Comparison of ENCODE assay signal across 1 cellular context in the genomic region with DNA sequence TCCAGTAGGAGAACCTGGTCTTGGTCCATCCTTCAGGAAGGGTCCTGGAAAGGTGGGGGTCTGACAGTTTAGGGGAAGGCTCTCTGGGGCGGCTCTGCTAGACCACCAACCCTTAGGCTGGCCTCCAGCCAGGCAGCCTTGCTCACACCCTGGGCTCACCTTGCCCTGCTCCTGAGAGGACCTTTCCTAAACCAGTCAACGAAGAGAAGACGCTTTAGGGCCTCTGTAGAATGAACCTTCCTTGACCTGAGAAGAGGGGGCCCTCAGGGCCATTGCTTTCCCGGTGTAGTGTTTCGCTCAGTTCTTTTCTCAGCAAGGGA.
TF ChIP-seq lines count a peak whose summit lies in the region.

No MANE protein-coding gene starts in this region.

TF ChIP-seq in HepG2, 621 proteins besides CTCF, POLR2A, EP300 and RAD21 (continued from another document and continues in another):
- TF ChIP-seq, protein P1, sequence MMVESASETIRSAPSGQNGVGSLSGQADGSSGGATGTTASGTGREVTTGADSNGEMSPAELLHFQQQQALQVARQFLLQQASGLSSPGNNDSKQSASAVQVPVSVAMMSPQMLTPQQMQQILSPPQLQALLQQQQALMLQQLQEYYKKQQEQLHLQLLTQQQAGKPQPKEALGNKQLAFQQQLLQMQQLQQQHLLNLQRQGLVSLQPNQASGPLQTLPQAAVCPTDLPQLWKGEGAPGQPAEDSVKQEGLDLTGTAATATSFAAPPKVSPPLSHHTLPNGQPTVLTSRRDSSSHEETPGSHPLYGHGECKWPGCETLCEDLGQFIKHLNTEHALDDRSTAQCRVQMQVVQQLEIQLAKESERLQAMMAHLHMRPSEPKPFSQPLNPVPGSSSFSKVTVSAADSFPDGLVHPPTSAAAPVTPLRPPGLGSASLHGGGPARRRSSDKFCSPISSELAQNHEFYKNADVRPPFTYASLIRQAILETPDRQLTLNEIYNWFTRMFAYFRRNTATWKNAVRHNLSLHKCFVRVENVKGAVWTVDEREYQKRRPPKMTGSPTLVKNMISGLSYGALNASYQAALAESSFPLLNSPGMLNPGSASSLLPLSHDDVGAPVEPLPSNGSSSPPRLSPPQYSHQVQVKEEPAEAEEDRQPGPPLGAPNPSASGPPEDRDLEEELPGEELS (CRISPR knock-in tag; IDR thresholded peaks at IDR 0.05), result 0 out of 2 replicates have a peak, but pooled peaks have one; percentile 5
- TF ChIP-seq, protein P2, sequence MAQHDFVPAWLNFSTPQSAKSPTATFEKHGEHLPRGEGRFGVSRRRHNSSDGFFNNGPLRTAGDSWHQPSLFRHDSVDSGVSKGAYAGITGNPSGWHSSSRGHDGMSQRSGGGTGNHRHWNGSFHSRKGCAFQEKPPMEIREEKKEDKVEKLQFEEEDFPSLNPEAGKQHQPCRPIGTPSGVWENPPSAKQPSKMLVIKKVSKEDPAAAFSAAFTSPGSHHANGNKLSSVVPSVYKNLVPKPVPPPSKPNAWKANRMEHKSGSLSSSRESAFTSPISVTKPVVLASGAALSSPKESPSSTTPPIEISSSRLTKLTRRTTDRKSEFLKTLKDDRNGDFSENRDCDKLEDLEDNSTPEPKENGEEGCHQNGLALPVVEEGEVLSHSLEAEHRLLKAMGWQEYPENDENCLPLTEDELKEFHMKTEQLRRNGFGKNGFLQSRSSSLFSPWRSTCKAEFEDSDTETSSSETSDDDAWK (CRISPR knock-in tag; IDR thresholded peaks at IDR 0.05), result no peak
- no peak for TF ChIP-seq GATA4 (IDR thresholded peaks at IDR 0.05; ENCODE audit: borderline replicate concordance, low read depth)
- 0 out of 2 replicates have a peak, but pooled peaks have one; percentile 40 for TF ChIP-seq PAWR (CRISPR knock-in tag; IDR thresholded peaks at IDR 0.05; ENCODE audit: borderline replicate concordance)
- TF ChIP-seq XRCC5 (optimal IDR thresholded peaks at IDR 0.05; ENCODE audit: low read length), result no peak
- TF ChIP-seq GTF2F1 (IDR thresholded peaks at IDR 0.05; ENCODE audit: low read length), result no peak
- TF ChIP-seq KDM3A (CRISPR knock-in tag; IDR thresholded peaks at IDR 0.05; ENCODE audit: low read depth), result no peak
- no peak for TF ChIP-seq ZSCAN21 (CRISPR knock-in tag; IDR thresholded peaks at IDR 0.05; ENCODE audit: borderline replicate concordance)
- TF ChIP-seq SRSF1 (optimal IDR thresholded peaks at IDR 0.05; ENCODE audit: low read depth, low read length), result no peak
- no peak for TF ChIP-seq ZNF792 (CRISPR knock-in tag; IDR thresholded peaks at IDR 0.05)
- no peak for TF ChIP-seq ZMYM3 (CRISPR knock-in tag; IDR thresholded peaks at IDR 0.05)
- TF ChIP-seq PAXIP1 (CRISPR knock-in tag; conservative IDR thresholded peaks at IDR 0.05), result no peak
- TF ChIP-seq THAP8 (CRISPR knock-in tag; IDR thresholded peaks at IDR 0.05; ENCODE audit: borderline replicate concordance), result no peak
- TF ChIP-seq ZNF17 (CRISPR knock-in tag; IDR thresholded peaks at IDR 0.05), result no peak
- TF ChIP-seq PCBP1 (IDR thresholded peaks at IDR 0.05; ENCODE audit: borderline replicate concordance, low read depth, low read length), result no peak
- no peak for TF ChIP-seq GTF3A (CRISPR knock-in tag; conservative IDR thresholded peaks at IDR 0.05)
- TF ChIP-seq, protein P3, sequence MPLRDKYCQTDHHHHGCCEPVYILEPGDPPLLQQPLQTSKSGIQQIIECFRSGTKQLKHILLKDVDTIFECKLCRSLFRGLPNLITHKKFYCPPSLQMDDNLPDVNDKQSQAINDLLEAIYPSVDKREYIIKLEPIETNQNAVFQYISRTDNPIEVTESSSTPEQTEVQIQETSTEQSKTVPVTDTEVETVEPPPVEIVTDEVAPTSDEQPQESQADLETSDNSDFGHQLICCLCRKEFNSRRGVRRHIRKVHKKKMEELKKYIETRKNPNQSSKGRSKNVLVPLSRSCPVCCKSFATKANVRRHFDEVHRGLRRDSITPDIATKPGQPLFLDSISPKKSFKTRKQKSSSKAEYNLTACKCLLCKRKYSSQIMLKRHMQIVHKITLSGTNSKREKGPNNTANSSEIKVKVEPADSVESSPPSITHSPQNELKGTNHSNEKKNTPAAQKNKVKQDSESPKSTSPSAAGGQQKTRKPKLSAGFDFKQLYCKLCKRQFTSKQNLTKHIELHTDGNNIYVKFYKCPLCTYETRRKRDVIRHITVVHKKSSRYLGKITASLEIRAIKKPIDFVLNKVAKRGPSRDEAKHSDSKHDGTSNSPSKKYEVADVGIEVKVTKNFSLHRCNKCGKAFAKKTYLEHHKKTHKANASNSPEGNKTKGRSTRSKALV (CRISPR knock-in tag; IDR thresholded peaks at IDR 0.05), result no peak
- no peak for TF ChIP-seq TOE1 (CRISPR knock-in tag; IDR thresholded peaks at IDR 0.05)
- TF ChIP-seq ARID4A (CRISPR knock-in tag; IDR thresholded peaks at IDR 0.05; ENCODE audit: borderline replicate concordance), result no peak
- no peak for TF ChIP-seq NFE2L2 (IDR thresholded peaks at IDR 0.05; ENCODE audit: low read length)
- TF ChIP-seq THAP11 (CRISPR knock-in tag; IDR thresholded peaks at IDR 0.05), result no peak
- TF ChIP-seq ZNF274 (CRISPR knock-in tag; IDR thresholded peaks at IDR 0.05), result no peak
- TF ChIP-seq, protein P4, sequence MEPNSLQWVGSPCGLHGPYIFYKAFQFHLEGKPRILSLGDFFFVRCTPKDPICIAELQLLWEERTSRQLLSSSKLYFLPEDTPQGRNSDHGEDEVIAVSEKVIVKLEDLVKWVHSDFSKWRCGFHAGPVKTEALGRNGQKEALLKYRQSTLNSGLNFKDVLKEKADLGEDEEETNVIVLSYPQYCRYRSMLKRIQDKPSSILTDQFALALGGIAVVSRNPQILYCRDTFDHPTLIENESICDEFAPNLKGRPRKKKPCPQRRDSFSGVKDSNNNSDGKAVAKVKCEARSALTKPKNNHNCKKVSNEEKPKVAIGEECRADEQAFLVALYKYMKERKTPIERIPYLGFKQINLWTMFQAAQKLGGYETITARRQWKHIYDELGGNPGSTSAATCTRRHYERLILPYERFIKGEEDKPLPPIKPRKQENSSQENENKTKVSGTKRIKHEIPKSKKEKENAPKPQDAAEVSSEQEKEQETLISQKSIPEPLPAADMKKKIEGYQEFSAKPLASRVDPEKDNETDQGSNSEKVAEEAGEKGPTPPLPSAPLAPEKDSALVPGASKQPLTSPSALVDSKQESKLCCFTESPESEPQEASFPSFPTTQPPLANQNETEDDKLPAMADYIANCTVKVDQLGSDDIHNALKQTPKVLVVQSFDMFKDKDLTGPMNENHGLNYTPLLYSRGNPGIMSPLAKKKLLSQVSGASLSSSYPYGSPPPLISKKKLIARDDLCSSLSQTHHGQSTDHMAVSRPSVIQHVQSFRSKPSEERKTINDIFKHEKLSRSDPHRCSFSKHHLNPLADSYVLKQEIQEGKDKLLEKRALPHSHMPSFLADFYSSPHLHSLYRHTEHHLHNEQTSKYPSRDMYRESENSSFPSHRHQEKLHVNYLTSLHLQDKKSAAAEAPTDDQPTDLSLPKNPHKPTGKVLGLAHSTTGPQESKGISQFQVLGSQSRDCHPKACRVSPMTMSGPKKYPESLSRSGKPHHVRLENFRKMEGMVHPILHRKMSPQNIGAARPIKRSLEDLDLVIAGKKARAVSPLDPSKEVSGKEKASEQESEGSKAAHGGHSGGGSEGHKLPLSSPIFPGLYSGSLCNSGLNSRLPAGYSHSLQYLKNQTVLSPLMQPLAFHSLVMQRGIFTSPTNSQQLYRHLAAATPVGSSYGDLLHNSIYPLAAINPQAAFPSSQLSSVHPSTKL (CRISPR knock-in tag; IDR thresholded peaks at IDR 0.05), result no peak
- TF ChIP-seq ZNF253 (CRISPR knock-in tag; IDR thresholded peaks at IDR 0.05; ENCODE audit: borderline replicate concordance), result 0 out of 2 replicates have a peak, but pooled peaks have one; percentile 32
- TF ChIP-seq ZNF543 (CRISPR knock-in tag; IDR thresholded peaks at IDR 0.05), result no peak
- TF ChIP-seq ZNF772 (CRISPR knock-in tag; IDR thresholded peaks at IDR 0.05), result no peak
- TF ChIP-seq ZNF280D (CRISPR knock-in tag; IDR thresholded peaks at IDR 0.05), result peak; percentile 65; the same call in 1 of the 2 replicates
- no peak for TF ChIP-seq SSRP1 (CRISPR knock-in tag; IDR thresholded peaks at IDR 0.05)
- TF ChIP-seq PAX8 (CRISPR knock-in tag; IDR thresholded peaks at IDR 0.05; ENCODE audit: borderline replicate concordance), result no peak
- TF ChIP-seq BHLHE40 (IDR thresholded peaks at IDR 0.05; ENCODE audit: low read length), result no peak
